In genomic region chr13:26222523-26223046, GRCh38 we compare ENCODE assay signal across 8 cellular contexts. TPM values are rescaled to one million over a fixed set of nuclear protein-coding genes. Genes with fewer than 3 reads are reported as not detected.
DNase-seq lines count a peak whose midpoint lies in the region; ATAC-seq, FAIRE-seq and TF ChIP-seq lines count a peak whose summit lies in the region.

No MANE protein-coding gene starts in this region.

- peak; percentile 67 for FAIRE-seq in K562 (lab: Jason Lieb, UNC)
- no peak for FAIRE-seq in HepG2 (lab: Jason Lieb, UNC)

- peak overlapping the region; percentile 92 to 99 (median 99) for H3K27ac Mint-ChIP-seq in CD4-positive, alpha-beta memory T cell

- TF ChIP-seq EP300 in K562 (IDR thresholded peaks at IDR 0.05; ENCODE audit: low read length) = no peak
- TF ChIP-seq EP300 in HepG2 (IDR thresholded peaks at IDR 0.05; ENCODE audit: low read depth in 2 of 2, low read length in 2 of 2) = no peak
- no peak for TF ChIP-seq EP300 in HepG2 (CRISPR knock-in tag; IDR thresholded peaks at IDR 0.05; ENCODE audit: borderline replicate concordance)

- H3K9ac ChIP-seq in HUES48 (ENCODE audit: low read depth, low read length) (peak overlapping the region; percentile 92), K562 (ENCODE audit: insufficient read depth in 1 of 2, low read depth in 2 of 2, low read length in 2 of 2) (peak overlapping the region; percentile 90 to 96), HepG2 (ENCODE audit: insufficient read depth, low read depth, low read length) (peak overlapping the region; percentile 98)

- ATAC-seq in GM21367 (IDR thresholded peaks at IDR 0.05; ENCODE audit: unreplicated experiment) = peak; percentile 49
- peak; percentile 60 for ATAC-seq in K562
- ATAC-seq in HepG2 = peak; percentile 72; the same call in 2 of the 3 replicates
- ATAC-seq in GM18505 (IDR thresholded peaks at IDR 0.05; ENCODE audit: unreplicated experiment) = no peak

- intact Hi-C loops in CD4-positive, alpha-beta memory T cell (cut with micrococcal nuclease) = loop anchor here (1.0 to 2.0 kb wide), 3 partner anchors 31 to 1916 kb away; partner anchors contain the start of genes PAN3 and RPL21
- intact Hi-C loops in K562 (cut with micrococcal nuclease) (no loop called here), HepG2 (cut with micrococcal nuclease; ENCODE audit: unreplicated experiment) (loop anchor here (2.0 kb wide), 1 partner anchor 36 kb away; no protein-coding TSS in a partner anchor), tibial artery (cut with DNase I; ENCODE audit: low total_unique reads) (no loop called here)

- peak overlapping the region; percentile 97 for H2AFZ ChIP-seq in K562 (ENCODE audit: low read depth, low read length)
- peak overlapping the region; percentile 94 for H2AFZ ChIP-seq in HepG2 (ENCODE audit: low read length)

- BruUV-seq in K562 (replicated peaks; lab: Mats Ljungman, UMichigan) (no TSS peak), HepG2 (replicated peaks; lab: Mats Ljungman, UMichigan) (no TSS peak)

- TF ChIP-seq RAD21 in K562 (CRISPR knock-in tag; conservative IDR thresholded peaks at IDR 0.05 in 1 of 2, IDR thresholded peaks at IDR 0.05 in 1 of 2) (no peak), HepG2 (CRISPR knock-in tag; IDR thresholded peaks at IDR 0.05) (no peak)

- in situ Hi-C loops in K562 (cut with MboI) = no loop called here
- in situ Hi-C loops in HepG2 (cut with HindIII; ENCODE audit: extremely low pct_ligation_motif_present, low pct_unique_long_range_greater_than_20kb) = no loop called here

- H3K27me3 ChIP-seq in CD4-positive, alpha-beta memory T cell (ENCODE audit: insufficient read depth, low read length) = no peaks in the 10 kb centered on the region
- H3K27me3 ChIP-seq in HUES48 (ENCODE audit: control insufficient read depth, insufficient read depth, low read length) (0 out of 2 replicates have a peak, but pooled peaks cover 3% of the 10 kb centered on the region), K562 (ENCODE audit: control insufficient read depth in 2 of 2, insufficient read depth in 2 of 2, low read length in 2 of 2) (no peaks in the 10 kb centered on the region), HepG2 (ENCODE audit: control insufficient read depth in 1 of 2, insufficient read depth in 2 of 2, low read length in 2 of 2) (no peaks in the 10 kb centered on the region; a peak in 1 of 5 replicates), tibial artery (no peaks in the 10 kb centered on the region)

- no peak for DNase-seq in CD4-positive, alpha-beta memory T cell
- DNase-seq in K562 (ENCODE audit: extremely low read depth in 1 of 4, low spot score in 3 of 4) (peak in 1 of 4 experiments; percentile 52), HepG2 (ENCODE audit: low spot score) (no peak), tibial artery (no peak), NCI-H510A (lab: John Stamatoyannopoulos, UW) (no peak)

- CTCF ChIA-PET in CD4-positive, alpha-beta memory T cell (lab: Charles Lee; ENCODE audit: partially characterized antibody) = interaction anchor here (1.0 to 4.4 kb wide), 7 partner anchors 24 to 476 kb away, joined by 3 to 20 read pairs (median 4); no protein-coding TSS in a partner anchor
- CTCF ChIA-PET in K562 (lab: Yijun Ruan, JAX; ENCODE audit: low intra/inter-chr PET ratio) (no interaction called here), HepG2 (lab: Yijun Ruan, JAX; ENCODE audit: low intra/inter-chr PET ratio, low total read pairs) (no interaction called here)

- H3K4me1 Mint-ChIP-seq in CD4-positive, alpha-beta memory T cell = peaks cover 28 to 43% (median 36%) of the 10 kb centered on the region in 4 donors

- peak overlapping the region; percentile 94 for H3K27ac ChIP-seq in CD4-positive, alpha-beta memory T cell (ENCODE audit: low read depth, low read length)
- H3K27ac ChIP-seq in HUES48 (ENCODE audit: low read depth, low read length) (peak overlapping the region; percentile 99), K562 (ENCODE audit: extremely low read depth, low read depth, low read length) (peak overlapping the region; percentile 91), HepG2 (ENCODE audit: extremely low read length, insufficient read depth, low read length) (peak overlapping the region; percentile 97), tibial artery (peak overlapping the region; percentile 93 to 97)

- H3K79me2 ChIP-seq in K562 (ENCODE audit: control insufficient read depth, insufficient read depth, low read length) = peaks cover 28% of the 10 kb centered on the region
- H3K79me2 ChIP-seq in HepG2 (ENCODE audit: insufficient read depth, low read length) = peaks cover 12% of the 10 kb centered on the region

- peak overlapping the region; percentile 86 to 98 for H3K4me3 ChIP-seq in CD4-positive, alpha-beta memory T cell (ENCODE audit: low read length in 2 of 2)
- H3K4me3 ChIP-seq in HUES48 (ENCODE audit: low read depth, low read length) (peak overlapping the region; percentile 88), K562 (peak overlapping the region; percentile 73), HepG2 (replicated peaks in 1 of 3; ENCODE audit: insufficient read depth in 1 of 3, low read depth in 2 of 3, low read length in 3 of 3) (peak overlapping the region; percentile 95 to 99 (median 97)), tibial artery (peak overlapping the region; percentile 87 to 92)

- H3K9me3 ChIP-seq in CD4-positive, alpha-beta memory T cell (ENCODE audit: control insufficient read depth in 1 of 2, low read length in 2 of 2) = no peaks in the 10 kb centered on the region
- no peaks in the 10 kb centered on the region for H3K9me3 ChIP-seq in HUES48 (ENCODE audit: control insufficient read depth, insufficient read depth, low read length)
- no peaks in the 10 kb centered on the region for H3K9me3 ChIP-seq in K562 (replicated peaks; ENCODE audit: control insufficient read depth, insufficient read depth, low read depth, low read length)
- H3K9me3 ChIP-seq in HepG2 (ENCODE audit: low read length) = no peaks in the 10 kb centered on the region
- no peaks in the 10 kb centered on the region for H3K9me3 ChIP-seq in tibial artery

- peaks cover 0 to 2% of the 10 kb centered on the region in 2 donors for H3K27me3 Mint-ChIP-seq in CD4-positive, alpha-beta memory T cell

- POLR2A ChIA-PET in CD4-positive, alpha-beta memory T cell (lab: Charles Lee; ENCODE audit: partially characterized antibody) = interaction anchor here (0.7 to 5.3 kb wide), 11 partner anchors 10 to 1917 kb away, joined by 3 to 63 read pairs (median 4); partner anchors contain the start of genes CDK8, MTIF3, MTMR6 and RPL21
- POLR2A ChIA-PET in K562 (lab: Yijun Ruan, JAX) (interaction anchor here (0.6 to 1.5 kb wide), 5 partner anchors 8 to 154 kb away, joined by 3 to 7 read pairs (median 5); no protein-coding TSS in a partner anchor), HepG2 (lab: Yijun Ruan, JAX) (interaction anchor here (0.5 to 1.6 kb wide), 12 partner anchors 9 to 1916 kb away, joined by 3 to 5 read pairs (median 4); no protein-coding TSS in a partner anchor)

- H3K4me1 ChIP-seq in CD4-positive, alpha-beta memory T cell (ENCODE audit: insufficient read depth, low read length) = peaks cover 29% of the 10 kb centered on the region
- H3K4me1 ChIP-seq in HUES48 (ENCODE audit: control insufficient read depth, insufficient read depth, low read length) (no peaks in the 10 kb centered on the region), K562 (replicated peaks in 1 of 2; ENCODE audit: control insufficient read depth in 2 of 2, insufficient read depth in 2 of 2, low read length in 2 of 2) (peaks cover 6 to 21% of the 10 kb centered on the region in 2 experiments; a peak in 3 of 5 replicates), HepG2 (ENCODE audit: insufficient read depth, low read length) (peaks cover 27% of the 10 kb centered on the region), tibial artery (peaks cover 0 to 28% (median 21%) of the 10 kb centered on the region in 4 donors)

- no peaks in the 10 kb centered on the region for H3K9me1 ChIP-seq in K562 (ENCODE audit: control insufficient read depth, insufficient read depth, low read length)

- H3K4me2 ChIP-seq in K562 (ENCODE audit: insufficient read depth, low read length) = peak overlapping the region; percentile 91
- peak overlapping the region; percentile 80 for H3K4me2 ChIP-seq in HepG2 (ENCODE audit: low read depth, low read length)

- H3K4me3 Mint-ChIP-seq in CD4-positive, alpha-beta memory T cell = peak overlapping the region; percentile 95 to 100 (median 100)

- TF ChIP-seq POLR2A in K562 (conservative IDR thresholded peaks at IDR 0.05) = peak; percentile 24; the same call in 1 of the 2 replicates
- TF ChIP-seq POLR2A in HepG2 (IDR thresholded peaks at IDR 0.05; ENCODE audit: insufficient read depth in 1 of 2, low read depth in 2 of 2, low read length in 2 of 2) = no peak
- no peak for TF ChIP-seq POLR2A in GM18505 (IDR thresholded peaks at IDR 0.05; ENCODE audit: borderline replicate concordance, extremely low read depth, insufficient read depth, insufficient read length)

- peaks cover 18% of the 10 kb centered on the region for H3K36me3 ChIP-seq in CD4-positive, alpha-beta memory T cell (ENCODE audit: insufficient read depth, low read length)
- peaks cover 27% of the 10 kb centered on the region for H3K36me3 ChIP-seq in HUES48 (ENCODE audit: control insufficient read depth, insufficient read depth, low read length)
- peaks cover 30% of the 10 kb centered on the region for H3K36me3 ChIP-seq in K562 (ENCODE audit: control insufficient read depth, insufficient read depth, low read length)
- H3K36me3 ChIP-seq in HepG2 (replicated peaks in 1 of 2; ENCODE audit: control insufficient read depth in 1 of 2, insufficient read depth in 2 of 2, low read length in 2 of 2) = peaks cover 1 to 7% of the 10 kb centered on the region in 2 experiments; a peak in 3 of 5 replicates
- H3K36me3 ChIP-seq in tibial artery = peaks cover 21 to 25% (median 21%) of the 10 kb centered on the region in 3 donors

- peaks cover 0 to 2% (median 0%) of the 10 kb centered on the region in 8 donors for H3K9me3 Mint-ChIP-seq in CD4-positive, alpha-beta memory T cell

- TF ChIP-seq CTCF in K562 (IDR thresholded peaks at IDR 0.05 in 2 of 3, conservative IDR thresholded peaks at IDR 0.05 in 1 of 3; ENCODE audit: insufficient read depth in 2 of 3, low read depth in 1 of 3, low read length in 3 of 3) = no peak
- TF ChIP-seq CTCF in HepG2 (CRISPR knock-in tag; IDR thresholded peaks at IDR 0.05) = no peak
- TF ChIP-seq CTCF in tibial artery (IDR thresholded peaks at IDR 0.05) = no peak

- H3K36me3 Mint-ChIP-seq in CD4-positive, alpha-beta memory T cell = peaks cover 24 to 38% of the 10 kb centered on the region in 2 donors

- H4K20me1 ChIP-seq in K562 (replicated peaks; ENCODE audit: control insufficient read depth, insufficient read depth, low read length) = no peaks in the 10 kb centered on the region
- H4K20me1 ChIP-seq in HepG2 (ENCODE audit: insufficient read depth, low read length) = no peaks in the 10 kb centered on the region

- WGBS in K562 (ENCODE audit: insufficient coverage, low coverage, missing lambda C conversion rate) = 19% methylated on average over 12 of the region's 16 CpGs
- 8% methylated on average over 12 of the region's 16 CpGs for WGBS in HepG2 (ENCODE audit: low lambda C conversion rate)

RNA-seq across cellular contexts. Expression of gene RNF6, which starts 0.5 kb away (rescaled TPM):
- total RNA-seq in CD4-positive, alpha-beta memory T cell = 10 to 100 TPM; 46.7 to 47.9 TPM
- polyA plus RNA-seq in CD4-positive, alpha-beta memory T cell = 10 to 100 TPM; 36.3 to 54.9 TPM
- total RNA-seq in K562 (2011; cell fraction: chromatin; rRNA removed; ENCODE audit: low replicate concordance) = 4.9 and 19.9 TPM in 2 replicates
- total RNA-seq in K562 (2011; cell fraction: nucleolus; rRNA removed) = 7.2 and 10.3 TPM in 2 replicates
- 13.7 and 20.3 TPM in 2 replicates for total RNA-seq in K562 (2011; cell fraction: nucleoplasm; rRNA removed)
- total RNA-seq in K562 (2014; rRNA removed) = 16.6 and 19.2 TPM in 2 replicates
- total RNA-seq in K562 (2014; rRNA removed; fragmentation: Illumina TruSeq; extraction: Trizol) = 29.1 and 33.7 TPM in 2 replicates
- total RNA-seq in K562 (2015; rRNA removed; fragmentation: Illumina TruSeq; extraction: Trizol) = 30.7 and 31.4 TPM in 2 replicates
- 19.5 and 22.3 TPM in 2 replicates for total RNA-seq in K562 (2021)
- 17.2 and 22.7 TPM in 2 replicates for polyA plus RNA-seq in K562 (2011; rRNA removed)
- 4.2 and 9.2 TPM in 2 replicates for polyA plus RNA-seq in K562 (2011; cell fraction: cytosol; rRNA removed)
- 8.7 and 13.2 TPM in 2 replicates for polyA plus RNA-seq in K562 (2011; cell fraction: nucleus; rRNA removed)
- polyA plus RNA-seq in K562 (2012) = 17.4 and 19.3 TPM in 2 replicates
- 20.3 and 23.3 TPM in 2 replicates for polyA plus RNA-seq in K562 (2014; fragmentation: Illumina TruSeq; extraction: Trizol)
- 10 to 100 TPM; 12.0 to 12.9 TPM for polyA plus RNA-seq in K562 (2014; fragmentation: Nextera tagmentation; extraction: Ambion mirVana)
- 15.1 and 16.7 TPM in 2 replicates for polyA plus RNA-seq in K562 (2014; rRNA removed)
- polyA minus RNA-seq in K562 (2011; rRNA and poly(A)+ RNA removed) = 49.2 and 50.3 TPM in 2 replicates
- 12.2 and 19.6 TPM in 2 replicates for polyA minus RNA-seq in K562 (2011; cell fraction: cytosol; rRNA and poly(A)+ RNA removed)
- polyA minus RNA-seq in K562 (2011; cell fraction: nucleus; rRNA and poly(A)+ RNA removed) = 12.5 and 30.4 TPM in 2 replicates
- total RNA-seq in HepG2 (2016; rRNA removed; fragmentation: Illumina TruSeq; extraction: Trizol) = 36.8 and 57.0 TPM in 2 replicates
- total RNA-seq in HepG2 (2016; cell fraction: cytosol; rRNA removed; fragmentation: Illumina TruSeq; extraction: Trizol; ENCODE audit: low read depth) = 3.7 and 5.1 TPM in 2 replicates
- 36.4 and 55.9 TPM in 2 replicates for total RNA-seq in HepG2 (2016; cell fraction: insoluble cytoplasmic fraction; rRNA removed; fragmentation: Illumina TruSeq; extraction: Trizol)
- total RNA-seq in HepG2 (2016; cell fraction: membrane; rRNA removed; fragmentation: Illumina TruSeq; extraction: Trizol) = 17.4 and 17.7 TPM in 2 replicates
- total RNA-seq in HepG2 (2016; cell fraction: nucleus; rRNA removed; fragmentation: Illumina TruSeq; extraction: Trizol) = 20.6 and 28.2 TPM in 2 replicates
- polyA plus RNA-seq in HepG2 (2011; rRNA removed) = 11.2 and 14.6 TPM in 2 replicates
- 6.3 and 9.5 TPM in 2 replicates for polyA plus RNA-seq in HepG2 (2011; cell fraction: cytosol; rRNA removed)
- 9.8 and 10.1 TPM in 2 replicates for polyA plus RNA-seq in HepG2 (2011; cell fraction: nucleus; rRNA removed)
- polyA plus RNA-seq in HepG2 (2012) = 13.6 and 16.9 TPM in 2 replicates
- 1.6 and 2.4 TPM in 2 replicates for polyA plus RNA-seq in HepG2 (2016; cell fraction: cytosol; fragmentation: Illumina TruSeq; extraction: Trizol; ENCODE audit: low read depth)
- polyA plus RNA-seq in HepG2 (2016; cell fraction: insoluble cytoplasmic fraction; fragmentation: Illumina TruSeq; extraction: Trizol; ENCODE audit: low read depth) = 38.4 and 39.3 TPM in 2 replicates
- 6.1 and 6.2 TPM in 2 replicates for polyA plus RNA-seq in HepG2 (2016; cell fraction: membrane; fragmentation: Illumina TruSeq; extraction: Trizol; ENCODE audit: low read depth)
- 22.4 and 23.7 TPM in 2 replicates for polyA plus RNA-seq in HepG2 (2016; cell fraction: nucleus; fragmentation: Illumina TruSeq; extraction: Trizol; ENCODE audit: insufficient read depth, low read depth)
- polyA minus RNA-seq in HepG2 (2011; rRNA and poly(A)+ RNA removed; ENCODE audit: low replicate concordance) = 18.3 and 22.6 TPM in 2 replicates
- polyA minus RNA-seq in HepG2 (2011; cell fraction: cytosol; rRNA and poly(A)+ RNA removed) = 13.7 and 16.2 TPM in 2 replicates
- polyA minus RNA-seq in HepG2 (2011; cell fraction: nucleus; rRNA and poly(A)+ RNA removed) = 27.4 and 33.7 TPM in 2 replicates

RNA-seq across cellular contexts. Expression of gene CDK8, which starts 31.3 kb away (rescaled TPM):
- total RNA-seq in CD4-positive, alpha-beta memory T cell = 10 to 100 TPM; 10.4 to 11.7 TPM
- 1 to 10 TPM; 4.7 to 6.9 TPM for polyA plus RNA-seq in CD4-positive, alpha-beta memory T cell
- 5.1 and 10.8 TPM in 2 replicates for total RNA-seq in K562 (2011; cell fraction: chromatin; rRNA removed; ENCODE audit: low replicate concordance)
- total RNA-seq in K562 (2011; cell fraction: nucleolus; rRNA removed) = 5.0 and 5.3 TPM in 2 replicates
- total RNA-seq in K562 (2011; cell fraction: nucleoplasm; rRNA removed) = 7.4 and 13.5 TPM in 2 replicates
- total RNA-seq in K562 (2014; rRNA removed) = 14.4 and 16.0 TPM in 2 replicates
- 20.3 and 21.2 TPM in 2 replicates for total RNA-seq in K562 (2014; rRNA removed; fragmentation: Illumina TruSeq; extraction: Trizol)
- 20.3 and 20.9 TPM in 2 replicates for total RNA-seq in K562 (2015; rRNA removed; fragmentation: Illumina TruSeq; extraction: Trizol)
- 21.6 and 24.2 TPM in 2 replicates for total RNA-seq in K562 (2021)
- polyA plus RNA-seq in K562 (2011; rRNA removed) = 24.9 and 26.5 TPM in 2 replicates
- polyA plus RNA-seq in K562 (2011; cell fraction: cytosol; rRNA removed) = 14.9 and 23.2 TPM in 2 replicates
- 14.6 and 20.1 TPM in 2 replicates for polyA plus RNA-seq in K562 (2011; cell fraction: nucleus; rRNA removed)
- 20.8 and 25.5 TPM in 2 replicates for polyA plus RNA-seq in K562 (2012)
- 26.7 and 33.7 TPM in 2 replicates for polyA plus RNA-seq in K562 (2014; fragmentation: Illumina TruSeq; extraction: Trizol)
- polyA plus RNA-seq in K562 (2014; fragmentation: Nextera tagmentation; extraction: Ambion mirVana) = 10 to 100 TPM; 11.3 to 14.7 TPM
- 16.9 and 20.3 TPM in 2 replicates for polyA plus RNA-seq in K562 (2014; rRNA removed)
- polyA minus RNA-seq in K562 (2011; rRNA and poly(A)+ RNA removed) = 37.0 and 43.2 TPM in 2 replicates
- polyA minus RNA-seq in K562 (2011; cell fraction: cytosol; rRNA and poly(A)+ RNA removed) = 13.2 and 14.0 TPM in 2 replicates
- 6.9 and 9.2 TPM in 2 replicates for polyA minus RNA-seq in K562 (2011; cell fraction: nucleus; rRNA and poly(A)+ RNA removed)
- 16.4 and 21.3 TPM in 2 replicates for total RNA-seq in HepG2 (2016; rRNA removed; fragmentation: Illumina TruSeq; extraction: Trizol)
- 9.4 and 10.8 TPM in 2 replicates for total RNA-seq in HepG2 (2016; cell fraction: cytosol; rRNA removed; fragmentation: Illumina TruSeq; extraction: Trizol; ENCODE audit: low read depth)
- total RNA-seq in HepG2 (2016; cell fraction: insoluble cytoplasmic fraction; rRNA removed; fragmentation: Illumina TruSeq; extraction: Trizol) = 16.5 and 18.1 TPM in 2 replicates
- 14.5 and 14.6 TPM in 2 replicates for total RNA-seq in HepG2 (2016; cell fraction: membrane; rRNA removed; fragmentation: Illumina TruSeq; extraction: Trizol)
- total RNA-seq in HepG2 (2016; cell fraction: nucleus; rRNA removed; fragmentation: Illumina TruSeq; extraction: Trizol) = 13.3 and 15.7 TPM in 2 replicates
- polyA plus RNA-seq in HepG2 (2011; rRNA removed) = 13.7 and 15.8 TPM in 2 replicates
- 8.6 and 11.8 TPM in 2 replicates for polyA plus RNA-seq in HepG2 (2011; cell fraction: cytosol; rRNA removed)
- 14.0 TPM in 2 replicates for polyA plus RNA-seq in HepG2 (2011; cell fraction: nucleus; rRNA removed)
- polyA plus RNA-seq in HepG2 (2012) = 11.1 and 13.6 TPM in 2 replicates
- 1.7 and 1.8 TPM in 2 replicates for polyA plus RNA-seq in HepG2 (2016; cell fraction: cytosol; fragmentation: Illumina TruSeq; extraction: Trizol; ENCODE audit: low read depth)
- 17.6 and 18.5 TPM in 2 replicates for polyA plus RNA-seq in HepG2 (2016; cell fraction: insoluble cytoplasmic fraction; fragmentation: Illumina TruSeq; extraction: Trizol; ENCODE audit: low read depth)
- 6.1 and 6.3 TPM in 2 replicates for polyA plus RNA-seq in HepG2 (2016; cell fraction: membrane; fragmentation: Illumina TruSeq; extraction: Trizol; ENCODE audit: low read depth)
- polyA plus RNA-seq in HepG2 (2016; cell fraction: nucleus; fragmentation: Illumina TruSeq; extraction: Trizol; ENCODE audit: insufficient read depth, low read depth) = 23.1 and 24.6 TPM in 2 replicates
- 21.3 and 22.8 TPM in 2 replicates for polyA minus RNA-seq in HepG2 (2011; rRNA and poly(A)+ RNA removed; ENCODE audit: low replicate concordance)
- 11.7 and 12.0 TPM in 2 replicates for polyA minus RNA-seq in HepG2 (2011; cell fraction: cytosol; rRNA and poly(A)+ RNA removed)
- polyA minus RNA-seq in HepG2 (2011; cell fraction: nucleus; rRNA and poly(A)+ RNA removed) = 14.9 and 15.5 TPM in 2 replicates

Comparison
In these comparisons a context has a peak if more than half of its experiments do, and no peak if none do; other contexts are left out.
1. intact Hi-C loops: an anchor here in CD4-positive, alpha-beta memory T cell (1.0 to 2.0 kb wide) and HepG2 (2.0 kb wide); none called in K562 and tibial artery.